ENCODE assay signal across 22 cellular contexts in genomic region chr4:167023359-167023925, GRCh38.
"Had no signal": no experiment of that assay in that cellular context is flagged by ENCODE, and none has a peak within 500 bp of the region (broad histone marks: within the 10 kb centered on the region; RNA-seq: fewer than 3 reads in every experiment).

No MANE protein-coding gene starts in this region.

- H3K9me3 Mint-ChIP-seq: activated naive CD8-positive, alpha-beta T cell treated with anti-CD3 and anti-CD28 coated beads, Interleukin-2, amount 50 U/mL, for 24 hours; activated T-helper 1 cell treated with anti-CD3 and anti-CD28 coated beads, Interleukin-12 subunit alpha, Interleukin-12 subunit beta, Interleukin-2, Interleukin-4 antibody, amounts not matched to agents 30 ng/mL and 10 ng/mL and 1 ng/mL, durations not matched to agents 14 hours and 24 hours and 36 hours; dendritic cell treated with granulocyte-macrophage colony-stimulating factor and Interleukin-4, amounts not matched to agents 40 ng/mL and 50 ng/mL, for 4 days; mesothelial cell of epicardium; type B pancreatic cell had no signal

- H3K27ac Mint-ChIP-seq: activated CD8-positive, alpha-beta T cell treated with anti-CD3 and anti-CD28 coated beads, Interleukin-2, amount 10 ng/mL, durations not matched to agents 7 days and 5 days; activated naive CD8-positive, alpha-beta T cell treated with anti-CD3 and anti-CD28 coated beads, Interleukin-2, amount 50 U/mL, for 24 hours; activated T-helper 1 cell treated with anti-CD3 and anti-CD28 coated beads, Interleukin-12 subunit alpha, Interleukin-12 subunit beta, Interleukin-2, Interleukin-4 antibody, amounts not matched to agents 30 ng/mL and 10 ng/mL and 1 ng/mL, durations not matched to agents 14 hours and 24 hours and 36 hours; dendritic cell treated with granulocyte-macrophage colony-stimulating factor and Interleukin-4, amounts not matched to agents 40 ng/mL and 50 ng/mL, for 4 days; mesothelial cell of epicardium; naive thymus-derived CD8-positive, alpha-beta T cell; progenitor cell of endocrine pancreas; type B pancreatic cell had no signal

- H3K4me3 Mint-ChIP-seq: activated CD8-positive, alpha-beta T cell treated with anti-CD3 and anti-CD28 coated beads, Interleukin-2, amount 10 ng/mL, durations not matched to agents 7 days and 5 days; activated naive CD8-positive, alpha-beta T cell treated with anti-CD3 and anti-CD28 coated beads, Interleukin-2, amount 50 U/mL, for 24 hours; activated T-helper 1 cell treated with anti-CD3 and anti-CD28 coated beads, Interleukin-12 subunit alpha, Interleukin-12 subunit beta, Interleukin-2, Interleukin-4 antibody, amounts not matched to agents 30 ng/mL and 10 ng/mL and 1 ng/mL, durations not matched to agents 14 hours and 24 hours and 36 hours; dendritic cell treated with granulocyte-macrophage colony-stimulating factor and Interleukin-4, amounts not matched to agents 40 ng/mL and 50 ng/mL, for 4 days; mesothelial cell of epicardium; naive thymus-derived CD8-positive, alpha-beta T cell; type B pancreatic cell had no signal

- FAIRE-seq: endometrium, islet of Langerhans had no signal

- H3K4me3 ChIP-seq: thoracic aorta had no signal

- H3K9me3 ChIP-seq: thoracic aorta had no signal

- H3K27ac ChIP-seq: thoracic aorta had no signal

- H3K4me1 Mint-ChIP-seq: activated naive CD8-positive, alpha-beta T cell treated with anti-CD3 and anti-CD28 coated beads, Interleukin-2, amount 50 U/mL, for 24 hours; mesothelial cell of epicardium; naive thymus-derived CD8-positive, alpha-beta T cell had no signal

- H3K36me3 ChIP-seq: thoracic aorta had no signal

- H3K36me3 Mint-ChIP-seq: mesothelial cell of epicardium; naive thymus-derived CD8-positive, alpha-beta T cell; type B pancreatic cell had no signal

- DNase-seq: activated CD4-positive, alpha-beta T cell treated with anti-CD3 and anti-CD28 coated beads for 1 hour; activated CD4-positive, alpha-beta T cell treated with anti-CD3 and anti-CD28 coated beads, Interleukin-2, amount 50 U/mL, for 1 hour; activated CD8-positive, alpha-beta T cell treated with anti-CD3 and anti-CD28 coated beads, Interleukin-2, amount 10 ng/mL, durations not matched to agents 7 days and 5 days; activated gamma-delta T cell; activated naive CD4-positive, alpha-beta T cell treated with anti-CD3 and anti-CD28 coated beads, Interleukin-2, amount 50 U/mL, for 16 hours; activated naive CD8-positive, alpha-beta T cell treated with anti-CD3 and anti-CD28 coated beads, Interleukin-2, amount 50 U/mL, for 24 hours; effector CD4-positive, alpha-beta T cell; foreskin melanocyte; glutamatergic neuron; left colon; naive thymus-derived CD8-positive, alpha-beta T cell; stimulated activated CD4-positive, alpha-beta T cell treated with anti-CD3 and anti-CD28 coated beads, Interleukin-4, amount 100 ng/mL, for 24 hours; stimulated activated naive CD4-positive, alpha-beta T cell treated with Interleukin-2 at 50 U/mL for 16 hours; T-helper 9 cell had no signal

- H3K27me3 Mint-ChIP-seq: activated naive CD8-positive, alpha-beta T cell treated with anti-CD3 and anti-CD28 coated beads, Interleukin-2, amount 50 U/mL, for 24 hours; dendritic cell treated with granulocyte-macrophage colony-stimulating factor and Interleukin-4, amounts not matched to agents 40 ng/mL and 50 ng/mL, for 4 days; progenitor cell of endocrine pancreas; type B pancreatic cell had no signal

- ATAC-seq: activated CD8-positive, alpha-beta T cell treated with anti-CD3 and anti-CD28 coated beads, Interleukin-2, amount 10 ng/mL, durations not matched to agents 7 days and 5 days; activated naive CD8-positive, alpha-beta T cell treated with anti-CD3 and anti-CD28 coated beads, Interleukin-2, amount 50 U/mL, for 24 hours; left colon; naive thymus-derived CD8-positive, alpha-beta T cell had no signal
